Comparison of ENCODE assay signal across 1 cellular context in the genomic region with DNA sequence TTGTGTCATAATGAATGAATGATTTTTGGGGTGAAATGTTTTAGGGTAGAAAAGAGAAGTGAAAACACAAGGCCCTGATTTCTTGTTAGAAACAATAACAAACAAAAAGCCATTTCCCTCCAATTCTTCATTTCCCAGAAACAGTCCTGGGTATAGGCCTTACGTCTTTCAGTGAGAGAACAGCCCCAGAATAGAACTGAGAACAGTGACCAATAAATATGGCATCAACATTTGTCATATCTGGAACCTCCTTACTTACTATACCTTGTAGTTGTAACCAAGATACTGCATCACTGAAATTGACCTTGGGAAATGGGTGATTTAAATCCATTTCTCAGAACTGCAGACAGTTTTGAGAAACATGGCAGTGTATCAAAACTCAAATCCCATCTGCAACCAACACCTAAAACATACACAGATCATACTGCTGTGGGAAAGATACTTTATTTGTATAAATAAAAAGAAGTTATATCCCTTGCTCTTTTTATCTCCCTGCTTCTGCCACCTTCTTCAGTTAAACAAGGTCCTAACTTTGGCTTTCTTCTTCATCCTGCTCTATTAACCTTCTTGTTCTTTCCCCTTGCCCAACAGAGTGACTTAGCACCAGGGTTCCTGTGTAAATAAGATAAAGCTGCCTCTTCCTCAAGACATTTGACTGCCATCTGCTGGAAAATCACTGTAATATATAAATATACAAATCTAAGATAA.
TF ChIP-seq lines count a peak whose summit lies in the region.

No MANE protein-coding gene starts in this region.

TF ChIP-seq in K562, 482 proteins besides CTCF, POLR2A, EP300 and RAD21 (continued from another document and continues in another):
- TF ChIP-seq XRCC4 (IDR thresholded peaks at IDR 0.05; ENCODE audit: extremely low read depth, insufficient read depth, insufficient read length) = no peak
- TF ChIP-seq HINFP (tag; conservative IDR thresholded peaks at IDR 0.05; ENCODE audit: low read depth) = no peak
- no peak for TF ChIP-seq ZSCAN29 (IDR thresholded peaks at IDR 0.05)
- TF ChIP-seq, protein P1, sequence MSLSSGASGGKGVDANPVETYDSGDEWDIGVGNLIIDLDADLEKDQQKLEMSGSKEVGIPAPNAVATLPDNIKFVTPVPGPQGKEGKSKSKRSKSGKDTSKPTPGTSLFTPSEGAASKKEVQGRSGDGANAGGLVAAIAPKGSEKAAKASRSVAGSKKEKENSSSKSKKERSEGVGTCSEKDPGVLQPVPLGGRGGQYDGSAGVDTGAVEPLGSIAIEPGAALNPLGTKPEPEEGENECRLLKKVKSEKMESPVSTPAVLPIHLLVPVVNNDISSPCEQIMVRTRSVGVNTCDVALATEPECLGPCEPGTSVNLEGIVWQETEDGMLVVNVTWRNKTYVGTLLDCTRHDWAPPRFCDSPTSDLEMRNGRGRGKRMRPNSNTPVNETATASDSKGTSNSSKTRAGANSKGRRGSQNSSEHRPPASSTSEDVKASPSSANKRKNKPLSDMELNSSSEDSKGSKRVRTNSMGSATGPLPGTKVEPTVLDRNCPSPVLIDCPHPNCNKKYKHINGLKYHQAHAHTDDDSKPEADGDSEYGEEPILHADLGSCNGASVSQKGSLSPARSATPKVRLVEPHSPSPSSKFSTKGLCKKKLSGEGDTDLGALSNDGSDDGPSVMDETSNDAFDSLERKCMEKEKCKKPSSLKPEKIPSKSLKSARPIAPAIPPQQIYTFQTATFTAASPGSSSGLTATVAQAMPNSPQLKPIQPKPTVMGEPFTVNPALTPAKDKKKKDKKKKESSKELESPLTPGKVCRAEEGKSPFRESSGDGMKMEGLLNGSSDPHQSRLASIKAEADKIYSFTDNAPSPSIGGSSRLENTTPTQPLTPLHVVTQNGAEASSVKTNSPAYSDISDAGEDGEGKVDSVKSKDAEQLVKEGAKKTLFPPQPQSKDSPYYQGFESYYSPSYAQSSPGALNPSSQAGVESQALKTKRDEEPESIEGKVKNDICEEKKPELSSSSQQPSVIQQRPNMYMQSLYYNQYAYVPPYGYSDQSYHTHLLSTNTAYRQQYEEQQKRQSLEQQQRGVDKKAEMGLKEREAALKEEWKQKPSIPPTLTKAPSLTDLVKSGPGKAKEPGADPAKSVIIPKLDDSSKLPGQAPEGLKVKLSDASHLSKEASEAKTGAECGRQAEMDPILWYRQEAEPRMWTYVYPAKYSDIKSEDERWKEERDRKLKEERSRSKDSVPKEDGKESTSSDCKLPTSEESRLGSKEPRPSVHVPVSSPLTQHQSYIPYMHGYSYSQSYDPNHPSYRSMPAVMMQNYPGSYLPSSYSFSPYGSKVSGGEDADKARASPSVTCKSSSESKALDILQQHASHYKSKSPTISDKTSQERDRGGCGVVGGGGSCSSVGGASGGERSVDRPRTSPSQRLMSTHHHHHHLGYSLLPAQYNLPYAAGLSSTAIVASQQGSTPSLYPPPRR (CRISPR knock-in tag; IDR thresholded peaks at IDR 0.05; ENCODE audit: borderline replicate concordance) = no peak
- no peak for TF ChIP-seq TFAM (CRISPR knock-in tag; conservative IDR thresholded peaks at IDR 0.05)
- TF ChIP-seq UBTF (IDR thresholded peaks at IDR 0.05; ENCODE audit: borderline replicate concordance in 1 of 2, low read depth in 2 of 2, low read length in 2 of 2) = no peak
- no peak for TF ChIP-seq ZFP30 (CRISPR knock-in tag; IDR thresholded peaks at IDR 0.05; ENCODE audit: borderline replicate concordance)
- TF ChIP-seq ZNF583 (CRISPR knock-in tag; IDR thresholded peaks at IDR 0.05) = no peak
- TF ChIP-seq ZNF696 (CRISPR knock-in tag; conservative IDR thresholded peaks at IDR 0.05) = no peak
- TF ChIP-seq HIVEP1 (CRISPR knock-in tag; IDR thresholded peaks at IDR 0.05) = no peak
- no peak for TF ChIP-seq SIRT6 (IDR thresholded peaks at IDR 0.05; ENCODE audit: low read depth, low read length)
- TF ChIP-seq, protein P2, sequence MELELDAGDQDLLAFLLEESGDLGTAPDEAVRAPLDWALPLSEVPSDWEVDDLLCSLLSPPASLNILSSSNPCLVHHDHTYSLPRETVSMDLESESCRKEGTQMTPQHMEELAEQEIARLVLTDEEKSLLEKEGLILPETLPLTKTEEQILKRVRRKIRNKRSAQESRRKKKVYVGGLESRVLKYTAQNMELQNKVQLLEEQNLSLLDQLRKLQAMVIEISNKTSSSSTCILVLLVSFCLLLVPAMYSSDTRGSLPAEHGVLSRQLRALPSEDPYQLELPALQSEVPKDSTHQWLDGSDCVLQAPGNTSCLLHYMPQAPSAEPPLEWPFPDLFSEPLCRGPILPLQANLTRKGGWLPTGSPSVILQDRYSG (tag; conservative IDR thresholded peaks at IDR 0.05; ENCODE audit: low read depth) = 0 out of 2 replicates have a peak, but pooled peaks have one; percentile 42
- no peak for TF ChIP-seq POLR3G (IDR thresholded peaks at IDR 0.05; ENCODE audit: extremely low read depth, insufficient read length, insufficient replicate concordance)
- TF ChIP-seq DNMT1 (IDR thresholded peaks at IDR 0.05) = no peak
- peak; percentile 68; the same call in 1 of the 2 replicates for TF ChIP-seq MEF2A (IDR thresholded peaks at IDR 0.05; ENCODE audit: control insufficient read depth, low read depth, low read length)
- no peak for TF ChIP-seq STAG1 (CRISPR knock-in tag; IDR thresholded peaks at IDR 0.05; ENCODE audit: borderline replicate concordance)
- TF ChIP-seq RBFOX2 (IDR thresholded peaks at IDR 0.05; ENCODE audit: low read depth, low read length) = no peak
- no peak for TF ChIP-seq ZNF740 (CRISPR knock-in tag; IDR thresholded peaks at IDR 0.05)
- TF ChIP-seq ZNF740 (tag; IDR thresholded peaks at IDR 0.05) = no peak
- peak; percentile 79; the same call in 1 of the 2 replicates for TF ChIP-seq ARID2 (IDR thresholded peaks at IDR 0.05)
- TF ChIP-seq ZNF143 (CRISPR knock-in tag; IDR thresholded peaks at IDR 0.05) = no peak
- TF ChIP-seq PKNOX1 (IDR thresholded peaks at IDR 0.05) = peak; percentile 57
- TF ChIP-seq, protein P3, sequence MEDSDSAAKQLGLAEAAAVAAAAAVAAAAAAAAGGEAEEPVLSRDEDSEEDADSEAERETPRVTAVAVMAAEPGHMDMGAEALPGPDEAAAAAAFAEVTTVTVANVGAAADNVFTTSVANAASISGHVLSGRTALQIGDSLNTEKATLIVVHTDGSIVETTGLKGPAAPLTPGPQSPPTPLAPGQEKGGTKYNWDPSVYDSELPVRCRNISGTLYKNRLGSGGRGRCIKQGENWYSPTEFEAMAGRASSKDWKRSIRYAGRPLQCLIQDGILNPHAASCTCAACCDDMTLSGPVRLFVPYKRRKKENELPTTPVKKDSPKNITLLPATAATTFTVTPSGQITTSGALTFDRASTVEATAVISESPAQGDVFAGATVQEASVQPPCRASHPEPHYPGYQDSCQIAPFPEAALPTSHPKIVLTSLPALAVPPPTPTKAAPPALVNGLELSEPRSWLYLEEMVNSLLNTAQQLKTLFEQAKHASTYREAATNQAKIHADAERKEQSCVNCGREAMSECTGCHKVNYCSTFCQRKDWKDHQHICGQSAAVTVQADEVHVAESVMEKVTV (CRISPR knock-in tag; IDR thresholded peaks at IDR 0.05) = peak; percentile 93
- TF ChIP-seq NFYB (IDR thresholded peaks at IDR 0.05; ENCODE audit: extremely low read depth, insufficient read length) = no peak
- no peak for TF ChIP-seq ZNF778 (CRISPR knock-in tag; IDR thresholded peaks at IDR 0.05)
- TF ChIP-seq, protein P4, sequence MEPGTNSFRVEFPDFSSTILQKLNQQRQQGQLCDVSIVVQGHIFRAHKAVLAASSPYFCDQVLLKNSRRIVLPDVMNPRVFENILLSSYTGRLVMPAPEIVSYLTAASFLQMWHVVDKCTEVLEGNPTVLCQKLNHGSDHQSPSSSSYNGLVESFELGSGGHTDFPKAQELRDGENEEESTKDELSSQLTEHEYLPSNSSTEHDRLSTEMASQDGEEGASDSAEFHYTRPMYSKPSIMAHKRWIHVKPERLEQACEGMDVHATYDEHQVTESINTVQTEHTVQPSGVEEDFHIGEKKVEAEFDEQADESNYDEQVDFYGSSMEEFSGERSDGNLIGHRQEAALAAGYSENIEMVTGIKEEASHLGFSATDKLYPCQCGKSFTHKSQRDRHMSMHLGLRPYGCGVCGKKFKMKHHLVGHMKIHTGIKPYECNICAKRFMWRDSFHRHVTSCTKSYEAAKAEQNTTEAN (CRISPR knock-in tag; IDR thresholded peaks at IDR 0.05) = no peak
- TF ChIP-seq, protein P5, sequence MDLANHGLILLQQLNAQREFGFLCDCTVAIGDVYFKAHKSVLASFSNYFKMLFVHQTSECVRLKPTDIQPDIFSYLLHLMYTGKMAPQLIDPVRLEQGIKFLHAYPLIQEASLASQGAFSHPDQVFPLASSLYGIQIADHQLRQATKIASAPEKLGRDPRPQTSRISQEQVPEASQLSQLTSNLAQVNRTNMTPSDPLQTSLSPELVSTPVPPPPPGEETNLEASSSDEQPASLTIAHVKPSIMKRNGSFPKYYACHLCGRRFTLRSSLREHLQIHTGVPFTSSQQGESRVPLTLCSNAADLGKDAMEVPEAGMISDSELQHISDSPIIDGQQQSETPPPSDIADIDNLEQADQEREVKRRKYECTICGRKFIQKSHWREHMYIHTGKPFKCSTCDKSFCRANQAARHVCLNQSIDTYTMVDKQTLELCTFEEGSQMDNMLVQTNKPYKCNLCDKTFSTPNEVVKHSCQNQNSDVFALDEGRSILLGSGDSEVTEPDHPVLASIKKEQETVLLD (IDR thresholded peaks at IDR 0.05) = peak; percentile 61; the same call in 1 of the 2 replicates
- TF ChIP-seq ZNF24 (IDR thresholded peaks at IDR 0.05) = peak; percentile 56; the same call in 1 of the 2 replicates
- no peak for TF ChIP-seq MAX (CRISPR knock-in tag; IDR thresholded peaks at IDR 0.05)
- TF ChIP-seq NFXL1 (CRISPR knock-in tag; IDR thresholded peaks at IDR 0.05) = no peak
- 0 out of 2 replicates have a peak, but pooled peaks have one; percentile 24 for TF ChIP-seq HCFC1 (IDR thresholded peaks at IDR 0.05; ENCODE audit: low read depth, low read length)
- TF ChIP-seq PTTG1 (tag; IDR thresholded peaks at IDR 0.05; ENCODE audit: low read depth) = no peak
- TF ChIP-seq BCLAF1 (IDR thresholded peaks at IDR 0.05; ENCODE audit: borderline replicate concordance in 1 of 2, control insufficient read depth in 1 of 2, low read depth in 2 of 2, low read length in 1 of 2) = no peak
- peak; percentile 51 for TF ChIP-seq DACH1 (IDR thresholded peaks at IDR 0.05; ENCODE audit: partially characterized antibody)
